32 cellular contexts compared by ENCODE assay signal in the genomic region with DNA sequence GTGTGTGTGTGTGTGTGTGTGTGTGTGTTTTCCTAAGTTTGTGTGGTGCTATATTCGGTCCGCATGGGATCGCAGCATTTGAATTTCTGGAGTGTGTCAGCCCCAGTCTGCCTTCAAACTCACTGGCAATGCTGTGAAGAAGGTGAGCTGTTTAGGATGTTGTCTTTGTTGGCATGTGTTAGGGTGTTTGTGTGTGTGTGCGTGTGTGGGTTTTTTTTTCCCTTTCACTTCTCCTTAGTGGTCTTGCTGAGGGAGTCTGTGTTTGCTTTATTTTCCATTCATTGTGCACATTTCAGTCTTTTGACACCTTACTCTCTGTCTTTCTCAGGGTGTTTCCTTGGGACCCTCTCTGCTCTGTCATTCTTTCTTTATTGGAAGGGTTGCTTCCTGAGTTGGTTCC. TPM values are rescaled to one million over a fixed set of nuclear protein-coding genes. Genes with fewer than 3 reads are reported as not detected.
DNase-seq lines count a peak whose midpoint lies in the region; ATAC-seq and TF ChIP-seq lines count a peak whose summit lies in the region.
"Had no signal": no experiment of that assay in that cellular context is flagged by ENCODE, and none has a peak within 500 bp of the region (broad histone marks: within the 10 kb centered on the region; RNA-seq: fewer than 3 reads in every experiment).

No MANE protein-coding gene starts in this region.

- WGBS in psoas muscle, 3 donors: 42 to 65% (median 53%) methylated on average over 4 of the region's 4 CpGs

- H3K9ac ChIP-seq in iPS-18a (ENCODE audit: low read length): no peak overlapping the region

- no peaks in the 10 kb centered on the region for H3K36me3 ChIP-seq in H7 (replicated peaks; ENCODE audit: control insufficient read depth, insufficient read depth, low read length)
- no peaks in the 10 kb centered on the region for H3K36me3 ChIP-seq in iPS-18a (ENCODE audit: control insufficient read depth, low read depth, low read length)
- H3K36me3 ChIP-seq in psoas muscle (ENCODE audit: insufficient read depth in 1 of 2, low read depth in 1 of 2): no peaks in the 10 kb centered on the region
- H3K36me3 ChIP-seq: transverse colon had no signal

- H3K4me3 ChIP-seq in H7 (ENCODE audit: insufficient read depth, low read depth, low read length) (peak overlapping the region; percentile 56; the same call in 1 of the 2 replicates), iPS-18a (ENCODE audit: low read length) (peak overlapping the region; percentile 83), psoas muscle (no peak overlapping the region)
- H3K4me3 ChIP-seq: SK-N-MC had no signal

- TF ChIP-seq CTCF in psoas muscle (IDR thresholded peaks at IDR 0.05): no peak

- H3K27ac ChIP-seq in iPS-18a (ENCODE audit: low read length): no peak overlapping the region
- no peak overlapping the region for H3K27ac ChIP-seq in psoas muscle
- H3K27ac ChIP-seq: RWPE1, SK-N-MC, transverse colon had no signal

- no peak for DNase-seq in H7
- DNase-seq in NCI-H82 (lab: John Stamatoyannopoulos, UW): peak; percentile 41
- no peak for DNase-seq in psoas muscle
- DNase-seq in NCI-H1417 treated with DMSO at 0.1 percent for 48 hours (lab: John Stamatoyannopoulos, UW): no peak
- no peak for DNase-seq in activated CD8-positive, alpha-beta memory T cell treated with anti-CD3 and anti-CD28 coated beads, Interleukin-2, amount 50 U/mL, for 48 hours
- no peak for DNase-seq in NCI-H146 (lab: John Stamatoyannopoulos, UW)
- DNase-seq: activated B cell treated with CpG ODN at 0.5 μM for 24 hours; activated CD4-positive, alpha-beta T cell treated with anti-CD3 and anti-CD28 coated beads, Interleukin-2, amount 10 ng/mL, durations not matched to agents 7 days and 5 days; activated gamma-delta T cell treated with Interleukin-2 at 50 U/mL for 16 hours; activated naive CD8-positive, alpha-beta T cell treated with anti-CD3 and anti-CD28 coated beads, Interleukin-2, amount 10 ng/mL, durations not matched to agents 7 days and 5 days; activated T-cell treated with anti-CD3 and anti-CD28 coated beads, Interleukin-2, amount 50 U/mL, for 48 hours; aorta; effector memory CD4-positive, alpha-beta T cell; GOT3; KG1; NCI-H1436; NCI-H2081 treated with DMSO at 0.1 percent for 48 hours; NCI-H226; NCI-H526 treated with DMSO at 0.1 percent for 48 hours; occipital lobe; transverse colon had no signal

- peaks cover 10% of the 10 kb centered on the region for H3K4me1 ChIP-seq in iPS-18a (ENCODE audit: control insufficient read depth, low read depth, low read length)
- H3K4me1 ChIP-seq in psoas muscle: no peaks in the 10 kb centered on the region
- H3K4me1 ChIP-seq: transverse colon had no signal

- intact Hi-C loops in psoas muscle (cut with DNase I): no loop called here

- H3K27me3 ChIP-seq in H7 (ENCODE audit: control insufficient read depth, insufficient read depth, low read length) (peaks cover 32% of the 10 kb centered on the region), iPS-18a (ENCODE audit: control insufficient read depth, insufficient read depth, low read length) (peaks cover 49% of the 10 kb centered on the region), psoas muscle (ENCODE audit: insufficient read depth in 3 of 3, low read length in 2 of 3) (peaks cover 0 to 10% (median 0%) of the 10 kb centered on the region in 3 donors)

- ATAC-seq in psoas muscle: peak in 3 of 4 donors; percentile 8 to 29 (median 19)
- ATAC-seq: stimulated activated effector memory CD8-positive, alpha-beta T cell treated with anti-CD3 and anti-CD28 coated beads, Interleukin-12 subunit alpha, Interleukin-12 subunit beta, amount 100 ng/mL, for 72 hours had no signal

- H3K9me3 ChIP-seq in iPS-18a (ENCODE audit: control insufficient read depth, low read depth, low read length) (no peaks in the 10 kb centered on the region), psoas muscle (no peaks in the 10 kb centered on the region)
- H3K9me3 ChIP-seq: transverse colon had no signal

RNA-seq across cellular contexts. Expression of a gene that starts 27.7 kb away (rescaled TPM):
- total RNA-seq in H7 (2014; rRNA removed; shearing (Covaris generic)): 0.14 and 3.9 TPM in 2 replicates
- 100 to 1,000 TPM; 113 to 141 (median 127) TPM for total RNA-seq in psoas muscle
- 10 to 100 TPM in 2 of 3 donors, 1 to 10 TPM in 1; 2.8 to 43.8 (median 40.1) TPM for polyA plus RNA-seq in psoas muscle
- total RNA-seq: activated B cell treated with CpG ODN at 0.5 μM for 24 hours; activated CD4-positive, alpha-beta T cell treated with anti-CD3 and anti-CD28 coated beads, Interleukin-2, amount 10 ng/mL, durations not matched to agents 7 days and 5 days; activated naive CD8-positive, alpha-beta T cell treated with anti-CD3 and anti-CD28 coated beads, Interleukin-2, amount 10 ng/mL, durations not matched to agents 7 days and 5 days; aorta; epithelial cell of proximal tubule; liver; MCF 10A; T-helper 1 cell treated with Interleukin-12 subunit alpha and Interleukin-12 subunit beta and Interleukin-4 antibody, amounts not matched to agents 30 ng/mL and 1 ng/mL, for 36 hours had no signal
- polyA plus RNA-seq: AG04450, BJ, keratinocyte, liver had no signal

Comparison
In these comparisons a context has a peak if more than half of its experiments do, and no peak if none do; other contexts are left out.
1. RNA of a gene that starts 27.7 kb away (total RNA-seq): 113 to 141 TPM in psoas muscle; 0.14 to 3.9 TPM in H7; every median in the first group is over 10 times any median in the second.